In genomic region chr18:13051950-13052349, GRCh38 we compare ENCODE assay signal across 9 cellular contexts.
A peak's percentile ranks its signal among the peaks of the same experiment; 100 is the strongest.
DNase-seq lines count a peak whose midpoint lies in the region; ATAC-seq lines count a peak whose summit lies in the region.
"Had no signal": no experiment of that assay in that cellular context is flagged by ENCODE, and none has a peak within 500 bp of the region (broad histone marks: within the 10 kb centered on the region; RNA-seq: fewer than 3 reads in every experiment).

No MANE protein-coding gene starts in this region.

- no peaks in the 10 kb centered on the region for H3K9me3 Mint-ChIP-seq in T-helper 1 cell treated with Interleukin-12 subunit alpha and Interleukin-12 subunit beta and Interleukin-4 antibody, amounts not matched to agents 30 μg/mL and 1 μg/mL, for 36 hours
- no peaks in the 10 kb centered on the region for H3K9me3 Mint-ChIP-seq in naive B cell
- H3K9me3 Mint-ChIP-seq: stimulated activated naive CD8-positive, alpha-beta T cell treated with anti-CD3 and anti-CD28 coated beads, Interleukin-15, amount 100 ng/mL, for 72 hours had no signal

- peak overlapping the region; percentile 34 for H3K27ac Mint-ChIP-seq in T-helper 1 cell treated with Interleukin-12 subunit alpha and Interleukin-12 subunit beta and Interleukin-4 antibody, amounts not matched to agents 30 μg/mL and 1 μg/mL, for 36 hours
- peak overlapping the region; percentile 33 to 92 (median 88) for H3K27ac Mint-ChIP-seq in naive B cell
- H3K27ac Mint-ChIP-seq: stimulated activated naive CD8-positive, alpha-beta T cell treated with anti-CD3 and anti-CD28 coated beads, Interleukin-15, amount 100 ng/mL, for 72 hours had no signal

- no peak overlapping the region for H3K4me3 Mint-ChIP-seq in T-helper 1 cell treated with Interleukin-12 subunit alpha and Interleukin-12 subunit beta and Interleukin-4 antibody, amounts not matched to agents 30 μg/mL and 1 μg/mL, for 36 hours
- peak overlapping the region in 7 of 8 donors; percentile 51 to 82 (median 73) for H3K4me3 Mint-ChIP-seq in naive B cell
- H3K4me3 Mint-ChIP-seq: stimulated activated naive CD8-positive, alpha-beta T cell treated with anti-CD3 and anti-CD28 coated beads, Interleukin-15, amount 100 ng/mL, for 72 hours had no signal

- DNase-seq in naive B cell (peak; percentile 66), NCI-H510A (lab: John Stamatoyannopoulos, UW) (no peak), NCI-H2171 treated with DMSO at 0.1 percent for 48 hours (lab: John Stamatoyannopoulos, UW) (no peak), epidermal melanocyte (ENCODE audit: insufficient read length, low spot score) (no peak)
- DNase-seq: NCI-H1092; stimulated activated naive CD8-positive, alpha-beta T cell treated with anti-CD3 and anti-CD28 coated beads, Interleukin-15, amount 100 ng/mL, for 72 hours had no signal

- ATAC-seq in GM18508 (IDR thresholded peaks at IDR 0.05; ENCODE audit: insufficient read depth, unreplicated experiment) (peak; percentile 53), HG02870 (IDR thresholded peaks at IDR 0.05; ENCODE audit: unreplicated experiment) (peak; percentile 61), naive B cell (ENCODE audit: low read depth in 2 of 2) (peak; percentile 99 to 100)
- ATAC-seq: stimulated activated naive CD8-positive, alpha-beta T cell treated with anti-CD3 and anti-CD28 coated beads, Interleukin-15, amount 100 ng/mL, for 72 hours had no signal

- H3K36me3 Mint-ChIP-seq in T-helper 1 cell treated with Interleukin-12 subunit alpha and Interleukin-12 subunit beta and Interleukin-4 antibody, amounts not matched to agents 30 μg/mL and 1 μg/mL, for 36 hours (ENCODE audit: low read depth): peaks cover 54% of the 10 kb centered on the region
- peaks cover 33 to 36% of the 10 kb centered on the region in 2 donors for H3K36me3 Mint-ChIP-seq in naive B cell

- H3K27me3 Mint-ChIP-seq in T-helper 1 cell treated with Interleukin-12 subunit alpha and Interleukin-12 subunit beta and Interleukin-4 antibody, amounts not matched to agents 30 μg/mL and 1 μg/mL, for 36 hours (ENCODE audit: low read depth): no peaks in the 10 kb centered on the region
- no peaks in the 10 kb centered on the region for H3K27me3 Mint-ChIP-seq in naive B cell
- H3K27me3 Mint-ChIP-seq: stimulated activated naive CD8-positive, alpha-beta T cell treated with anti-CD3 and anti-CD28 coated beads, Interleukin-15, amount 100 ng/mL, for 72 hours had no signal

- H3K4me1 Mint-ChIP-seq in T-helper 1 cell treated with Interleukin-12 subunit alpha and Interleukin-12 subunit beta and Interleukin-4 antibody, amounts not matched to agents 30 μg/mL and 1 μg/mL, for 36 hours (ENCODE audit: low read depth): peaks cover 17% of the 10 kb centered on the region
- H3K4me1 Mint-ChIP-seq in naive B cell: peaks cover 18 to 29% (median 21%) of the 10 kb centered on the region in 3 donors
